Comparison of ENCODE assay signal across 20 cellular contexts in the genomic region with DNA sequence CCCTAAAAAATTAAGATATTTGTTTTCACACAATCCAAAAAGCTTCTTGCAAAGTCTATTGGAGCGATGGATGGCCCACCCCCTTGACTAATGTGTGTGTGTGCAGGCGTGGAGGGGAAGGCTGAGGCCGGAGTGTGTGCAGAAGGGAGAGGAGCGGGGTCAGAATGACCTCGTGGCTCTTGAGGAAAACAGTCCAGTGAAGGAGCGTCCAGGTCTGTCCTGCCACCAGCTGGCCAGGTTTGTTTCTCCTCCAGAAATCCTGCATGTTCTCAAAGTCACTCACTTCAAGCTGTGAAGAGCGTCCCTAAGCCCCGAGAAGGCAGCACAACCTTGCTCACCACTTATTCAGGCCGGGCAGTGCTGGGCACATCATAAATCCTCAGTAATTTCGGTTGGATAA.
DNase-seq lines count a peak whose midpoint lies in the region; ATAC-seq, FAIRE-seq and TF ChIP-seq lines count a peak whose summit lies in the region.
"Had no signal": no experiment of that assay in that cellular context is flagged by ENCODE, and none has a peak within 500 bp of the region (broad histone marks: within the 10 kb centered on the region; RNA-seq: fewer than 3 reads in every experiment).

No MANE protein-coding gene starts in this region.

- H3K4me2 ChIP-seq in GM23248 (ENCODE audit: unreplicated experiment) (no peak overlapping the region), osteoblast (ENCODE audit: insufficient read depth, low read length) (no peak overlapping the region)

- DNase-seq in GM23248 (no peak), Panc1 (ENCODE audit: low read depth, low spot score) (no peak), dorsolateral prefrontal cortex (peak in 1 of 10 donors; percentile 61), osteoblast (ENCODE audit: insufficient read length, low spot score, missing footprints) (no peak), H54 (ENCODE audit: insufficient read length, low spot score) (no peak), NCI-H774 (lab: John Stamatoyannopoulos, UW) (no peak), NCI-H2171 treated with DMSO at 0.1 percent for 48 hours (lab: John Stamatoyannopoulos, UW) (no peak)
- DNase-seq: activated CD4-positive, alpha-beta memory T cell treated with anti-CD3 and anti-CD28 coated beads, Interleukin-2, amount 10 ng/mL, durations not matched to agents 7 days and 5 days; activated CD8-positive, alpha-beta memory T cell treated with anti-CD3 and anti-CD28 coated beads, Interleukin-2, amount 50 U/mL, for 4 hours; activated naive CD4-positive, alpha-beta T cell; effector CD4-positive, alpha-beta T cell; NCI-H187 treated with DMSO at 0.1 percent for 48 hours; Peyer's patch; right lobe of liver; SHP77 treated with DMSO at 0.1 percent for 48 hours; stimulated activated CD4-positive, alpha-beta T cell treated with anti-CD3 and anti-CD28 coated beads, Interleukin-2, amount 100 ng/mL, for 48 hours; stomach had no signal

- H4K20me1 ChIP-seq in GM23248 (ENCODE audit: insufficient read depth) = no peaks in the 10 kb centered on the region
- H4K20me1 ChIP-seq in osteoblast (ENCODE audit: insufficient read depth, low read length) = no peaks in the 10 kb centered on the region

- no peaks in the 10 kb centered on the region for H3K36me3 ChIP-seq in GM23248 (ENCODE audit: low read depth)
- no peaks in the 10 kb centered on the region for H3K36me3 ChIP-seq in Panc1 (ENCODE audit: control insufficient read depth, insufficient read depth, low read length)
- H3K36me3 ChIP-seq in osteoblast (ENCODE audit: insufficient read depth, low read length) = no peaks in the 10 kb centered on the region
- H3K36me3 ChIP-seq: breast epithelium, neutrophil, Peyer's patch, right lobe of liver, stomach had no signal

- 0 out of 2 replicates have a peak, but pooled peaks have one; percentile 15 for ATAC-seq in Panc1
- ATAC-seq: right lobe of liver had no signal

- CTCF ChIA-PET in Panc1 (lab: Charles Lee) = interaction anchor here (0.5 to 1.3 kb wide), 3 partner anchors 12 to 46 kb away, joined by 3 to 4 read pairs (median 4); no protein-coding TSS in a partner anchor

- no peak overlapping the region for H3K9ac ChIP-seq in GM23248

- no peak for TF ChIP-seq POLR2A in H54 (IDR thresholded peaks at IDR 0.05; ENCODE audit: low read depth, low read length)

- no peaks in the 10 kb centered on the region for H3F3A ChIP-seq in GM23248 (ENCODE audit: insufficient read depth)

- H2AFZ ChIP-seq in GM23248 (peak overlapping the region; percentile 92), osteoblast (ENCODE audit: low read length) (peak overlapping the region; percentile 25)

- no peak overlapping the region for H3K4me3 ChIP-seq in GM23248
- no peak overlapping the region for H3K4me3 ChIP-seq in Panc1 (ENCODE audit: low read depth in 2 of 2, low read length in 2 of 2)
- peak overlapping the region in 32 of 59 donors; percentile 17 to 65 (median 46) for H3K4me3 ChIP-seq in dorsolateral prefrontal cortex
- H3K4me3 ChIP-seq in osteoblast (ENCODE audit: insufficient read depth, low read length) = no peak overlapping the region
- H3K4me3 ChIP-seq: right lobe of liver had no signal

- H3K9me2 ChIP-seq in GM23248 (ENCODE audit: insufficient read depth) = no peaks in the 10 kb centered on the region

- no TSS peak for BruUV-seq in Panc1 (replicated peaks; lab: Mats Ljungman, UMichigan)

- H3K4me1 ChIP-seq in GM23248 (ENCODE audit: insufficient read depth) = peaks cover 8% of the 10 kb centered on the region
- peaks cover 3% of the 10 kb centered on the region for H3K4me1 ChIP-seq in Panc1 (ENCODE audit: control insufficient read depth, insufficient read depth, low read length)
- peaks cover 14% of the 10 kb centered on the region for H3K4me1 ChIP-seq in osteoblast (ENCODE audit: insufficient read depth, low read length)
- H3K4me1 ChIP-seq: breast epithelium, Peyer's patch, right lobe of liver had no signal

- TF ChIP-seq CTCF in Panc1 (IDR thresholded peaks at IDR 0.05) = peak; percentile 35; the same call in 1 of the 2 replicates
- no peak for TF ChIP-seq CTCF in dorsolateral prefrontal cortex (IDR thresholded peaks at IDR 0.05 in 54 of 56, conservative IDR thresholded peaks at IDR 0.05 in 2 of 56; ENCODE audit: low read depth in 1 of 56, partially characterized antibody in 56 of 56)
- no peak for TF ChIP-seq CTCF in osteoblast (IDR thresholded peaks at IDR 0.05; ENCODE audit: extremely low read depth, low read depth, low read length)

- no peaks in the 10 kb centered on the region for H3K79me2 ChIP-seq in GM23248 (ENCODE audit: insufficient read depth)
- no peaks in the 10 kb centered on the region for H3K79me2 ChIP-seq in osteoblast (ENCODE audit: insufficient read depth, low read length)

- in situ Hi-C loops in GM23248 (cut with MboI) = loop anchor here (10.0 to 25.0 kb wide), 4 partner anchors 135 to 822 kb away; partner anchors contain the start of gene PRKACB
- in situ Hi-C loops in Panc1 (cut with HindIII; ENCODE audit: low pct_unique_long_range_greater_than_20kb, low sequenced_read_pairs) = loop anchor here (10.0 kb wide), 1 partner anchor 845 kb away; no protein-coding TSS in a partner anchor

- H3K27ac ChIP-seq in GM23248 (no peak overlapping the region), Panc1 (ENCODE audit: low read length) (no peak overlapping the region), dorsolateral prefrontal cortex (peak overlapping the region in 42 of 59 donors; percentile 1 to 90 (median 64)), osteoblast (ENCODE audit: low read depth, low read length) (no peak overlapping the region)
- H3K27ac ChIP-seq: breast epithelium, neutrophil, Peyer's patch, right lobe of liver, stomach had no signal

- H3K27me3 ChIP-seq in GM23248 (replicated peaks; ENCODE audit: insufficient read depth) = no peaks in the 10 kb centered on the region
- peaks cover 9% of the 10 kb centered on the region for H3K27me3 ChIP-seq in Panc1 (ENCODE audit: control insufficient read depth, insufficient read depth, low read length)
- no peaks in the 10 kb centered on the region for H3K27me3 ChIP-seq in dorsolateral prefrontal cortex
- peaks cover 19% of the 10 kb centered on the region for H3K27me3 ChIP-seq in osteoblast (ENCODE audit: insufficient read depth, low read length)
- H3K27me3 ChIP-seq: breast epithelium, Peyer's patch, right lobe of liver, stomach had no signal

- no peak for FAIRE-seq in H54 (lab: Jason Lieb, UNC)
- FAIRE-seq: colon had no signal

- H3K9me3 ChIP-seq in GM23248 (ENCODE audit: low read depth) = no peaks in the 10 kb centered on the region
- no peaks in the 10 kb centered on the region for H3K9me3 ChIP-seq in Panc1 (ENCODE audit: control insufficient read depth, insufficient read depth, low read depth, low read length)
- H3K9me3 ChIP-seq in osteoblast (ENCODE audit: low read depth, low read length) = no peaks in the 10 kb centered on the region
- H3K9me3 ChIP-seq: breast epithelium, neutrophil, Peyer's patch, right lobe of liver, stomach had no signal

- intact Hi-C loops in Panc1 (cut with micrococcal nuclease; ENCODE audit: unreplicated experiment) = loop anchor here (10.0 kb wide), 2 partner anchors 325 to 615 kb away; partner anchors contain the start of gene PRKACB
- intact Hi-C loops in dorsolateral prefrontal cortex (cut with DNase I) = loop anchor here (2.0 to 10.0 kb wide), 6 partner anchors 65 to 625 kb away; partner anchors contain the start of genes GNG5 (in 2 of the 2), SPATA1 (in 2 of the 2), SAMD13 (in 1 of the 2) and SSX2IP (in 1 of the 2)

- POLR2A ChIA-PET in Panc1 (lab: Charles Lee) = interaction anchor here (0.5 kb wide), 1 partner anchor 18 kb away, joined by 3 read pairs; no protein-coding TSS in a partner anchor

- WGBS in GM23248 (ENCODE audit: low coverage in 1 of 2, low lambda C conversion rate in 2 of 2, missing lambda C conversion rate in 2 of 2), 2 experiments = 84 to 88% methylated on average over 10 of the region's 10 CpGs

Comparison
In these comparisons a context has a peak if more than half of its experiments do, and no peak if none do; other contexts are left out.
1. H3K27ac ChIP-seq: peak in dorsolateral prefrontal cortex (42 of 59); none in GM23248 (single experiment), Panc1 (single experiment) and osteoblast (single experiment).
2. H3K4me3 ChIP-seq: peak in dorsolateral prefrontal cortex (32 of 59); none in GM23248 (single experiment), Panc1 (0 of 2) and osteoblast (single experiment).